8 cellular contexts compared by ENCODE assay signal in the genomic region with DNA sequence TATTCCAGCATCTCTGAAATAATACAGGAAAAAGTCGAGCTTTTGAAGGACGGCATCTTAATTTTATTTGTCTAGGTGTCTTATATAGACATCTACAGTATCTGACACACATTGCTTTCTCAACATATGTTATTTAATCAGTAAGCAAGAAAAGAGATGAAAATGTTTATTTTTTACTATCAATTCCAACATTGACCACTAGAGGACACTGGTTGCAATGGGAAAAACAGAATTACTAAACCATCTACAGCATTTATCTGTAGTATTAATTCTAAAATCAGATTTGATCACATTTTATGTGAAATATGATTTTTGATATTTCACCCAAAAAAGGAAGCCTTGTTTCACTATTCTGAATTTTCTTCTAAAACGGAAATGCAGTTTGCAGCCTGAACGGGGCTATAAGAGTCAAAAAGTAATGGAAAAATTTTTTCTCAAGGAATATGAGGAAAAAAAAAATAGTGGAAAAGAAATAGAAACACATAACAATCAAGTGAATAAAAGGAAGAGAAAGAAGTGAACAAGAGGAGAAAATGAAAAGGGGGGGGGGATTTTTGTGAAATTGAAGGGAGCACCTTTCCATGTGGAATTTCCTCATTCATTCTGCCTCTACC.
DNase-seq lines count a peak whose midpoint lies in the region; ATAC-seq and TF ChIP-seq lines count a peak whose summit lies in the region.

No MANE protein-coding gene starts in this region.

- H3K27ac ChIP-seq in A673 (ENCODE audit: low read depth, low read length, poor library complexity, severe bottlenecking) = no peak overlapping the region

- peaks cover 13 to 27% (median 14%) of the 10 kb centered on the region in 3 donors for H3K4me1 Mint-ChIP-seq in T-cell

- intact Hi-C loops in A673 (cut with micrococcal nuclease; ENCODE audit: unreplicated experiment) = loop anchor here (5.0 kb wide), 2 partner anchors 415 to 1515 kb away; no protein-coding TSS in a partner anchor

- H3K27ac Mint-ChIP-seq in T-cell = peak overlapping the region; percentile 34 to 49

- no peaks in the 10 kb centered on the region for H3K36me3 ChIP-seq in A673 (ENCODE audit: insufficient read depth, low read length, poor library complexity, severe bottlenecking)

- no peaks in the 10 kb centered on the region for H3K9me3 ChIP-seq in A673 (ENCODE audit: low read depth, low read length, poor library complexity, severe bottlenecking)

- H3K36me3 Mint-ChIP-seq in T-cell = peaks cover 9% of the 10 kb centered on the region

- in situ Hi-C loops in GM13976 (cut with MboI; ENCODE audit: low sequenced_read_pairs, unreplicated experiment) = no loop called here

- peaks cover 8% of the 10 kb centered on the region for H3K27me3 ChIP-seq in A673 (replicated peaks; ENCODE audit: insufficient read depth, low read depth, low read length, poor library complexity)

- H3K4me3 Mint-ChIP-seq in T-cell = no peak overlapping the region

- no peaks in the 10 kb centered on the region for H3K9me3 Mint-ChIP-seq in T-cell

- CTCF ChIA-PET in A673 (lab: Charles Lee) (no interaction called here), T-cell (lab: Charles Lee) (interaction anchor here (0.6 to 1.5 kb wide), 3 partner anchors 11 to 63 kb away, joined by 3 read pairs; no protein-coding TSS in a partner anchor)

- no peaks in the 10 kb centered on the region for H3K4me1 ChIP-seq in A673 (ENCODE audit: insufficient read depth, low read length, poor library complexity, severe bottlenecking)

- ATAC-seq in T-cell (replicated peaks in 1 of 4) = no peak
- no peak for ATAC-seq in GM18505 (IDR thresholded peaks at IDR 0.05; ENCODE audit: unreplicated experiment)
- no peak for ATAC-seq in HG02870 (IDR thresholded peaks at IDR 0.05; ENCODE audit: unreplicated experiment)
- ATAC-seq in GM19035 (IDR thresholded peaks at IDR 0.05; ENCODE audit: unreplicated experiment) = no peak

- DNase-seq in A673 (ENCODE audit: low spot score) = peak; percentile 24
- DNase-seq in GM13976 (ENCODE audit: low spot score) = peak; percentile 35
- DNase-seq in T-cell = no peak
- peak; percentile 65 for DNase-seq in inferior parietal cortex (ENCODE audit: extremely low spot score)
- no peak for DNase-seq in SKM-1 treated with dmso at 0.1 percent for 144 hours (lab: John Stamatoyannopoulos, UW; ENCODE audit: unreplicated experiment)

- POLR2A ChIA-PET in A673 (lab: Charles Lee; ENCODE audit: low non-redundant PET) (interaction anchor here (0.6 kb wide), 1 partner anchor 704 kb away, joined by 4 read pairs; no protein-coding TSS in a partner anchor), T-cell (lab: Charles Lee) (interaction anchor here in 1 of 2 donors (0.5 kb wide), 1 partner anchor 97 kb away, joined by 4 read pairs; no protein-coding TSS in a partner anchor)

- no peak for TF ChIP-seq POLR2A in GM18505 (IDR thresholded peaks at IDR 0.05; ENCODE audit: borderline replicate concordance, extremely low read depth, insufficient read depth, insufficient read length)

- no TSS peak for BruUV-seq in A673 (replicated peaks; lab: Mats Ljungman, UMichigan)

- no peaks in the 10 kb centered on the region for H3K27me3 Mint-ChIP-seq in T-cell

- TF ChIP-seq CTCF in A673 (conservative IDR thresholded peaks at IDR 0.05; ENCODE audit: low read depth, low read length) = peak; percentile 81
- peak; percentile 45 for TF ChIP-seq CTCF in GM13976 (IDR thresholded peaks at IDR 0.05; ENCODE audit: borderline replicate concordance, control extremely low read depth, extremely low read depth, insufficient read depth, missing control alignments)

- H3K4me3 ChIP-seq in A673 (ENCODE audit: low read depth, low read length, poor library complexity, severe bottlenecking) = no peak overlapping the region

Comparison
In these comparisons a context has a peak if more than half of its experiments do, and no peak if none do; other contexts are left out.
1. DNase-seq: peak in A673 (single experiment), GM13976 (single experiment) and inferior parietal cortex (single experiment); none in T-cell (0 of 34) and SKM-1 treated with dmso at 0.1 percent for 144 hours (single experiment).